19 cellular contexts compared by ENCODE assay signal in genomic region chr1:59768752-59769411, GRCh38. TPM values are rescaled to one million over a fixed set of nuclear protein-coding genes. Genes with fewer than 3 reads are reported as not detected.
DNase-seq lines count a peak whose midpoint lies in the region; ATAC-seq and FAIRE-seq lines count a peak whose summit lies in the region.
"Had no signal": no experiment of that assay in that cellular context is flagged by ENCODE, and none has a peak within 500 bp of the region (broad histone marks: within the 10 kb centered on the region; RNA-seq: fewer than 3 reads in every experiment).

No MANE protein-coding gene starts in this region.

- H3K4me1 ChIP-seq in BLaER1 = peaks cover 20% of the 10 kb centered on the region
- H3K4me1 ChIP-seq: gastroesophageal sphincter had no signal

- no peak overlapping the region for H3K27ac Mint-ChIP-seq in naive thymus-derived CD8-positive, alpha-beta T cell
- H3K27ac Mint-ChIP-seq: stimulated activated naive B cell treated with anti-CD40 and anti-IgM and Interleukin-4, amounts not matched to agents 10 μg/mL and 1 μg/mL and 100 μg/mL, for 72 hours had no signal

- POLR2A ChIA-PET in naive thymus-derived CD8-positive, alpha-beta T cell (lab: Charles Lee) = no interaction called here

- no peak overlapping the region for H3K4me3 ChIP-seq in BLaER1
- H3K4me3 ChIP-seq: gastroesophageal sphincter, PC-9 had no signal

- ATAC-seq in GM19324 (IDR thresholded peaks at IDR 0.05; ENCODE audit: low FRiP score, unreplicated experiment) = no peak
- ATAC-seq in naive thymus-derived CD8-positive, alpha-beta T cell = no peak
- ATAC-seq: gastroesophageal sphincter; stimulated activated naive B cell treated with anti-CD40 and anti-IgM and Interleukin-4, amounts not matched to agents 10 μg/mL and 1 μg/mL and 100 μg/mL, for 72 hours had no signal

- H3K4me3 Mint-ChIP-seq in naive thymus-derived CD8-positive, alpha-beta T cell = no peak overlapping the region
- H3K4me3 Mint-ChIP-seq: stimulated activated naive B cell treated with anti-CD40 and anti-IgM and Interleukin-4, amounts not matched to agents 10 μg/mL and 1 μg/mL and 100 μg/mL, for 72 hours had no signal

- no peaks in the 10 kb centered on the region for H3K36me3 Mint-ChIP-seq in naive thymus-derived CD8-positive, alpha-beta T cell

- H3K9me3 Mint-ChIP-seq in naive thymus-derived CD8-positive, alpha-beta T cell = no peaks in the 10 kb centered on the region
- H3K9me3 Mint-ChIP-seq: stimulated activated naive B cell treated with anti-CD40 and anti-IgM and Interleukin-4, amounts not matched to agents 10 μg/mL and 1 μg/mL and 100 μg/mL, for 72 hours had no signal

- H3K9me3 ChIP-seq in BLaER1 = no peaks in the 10 kb centered on the region
- H3K9me3 ChIP-seq: gastroesophageal sphincter had no signal

- FAIRE-seq in GM18507 (lab: Jason Lieb, UNC) (peak; percentile 5), islet of Langerhans (lab: Jason Lieb, UNC) (peak; percentile 99)
- FAIRE-seq: astrocyte had no signal

- no peaks in the 10 kb centered on the region for H4K20me1 ChIP-seq in BLaER1

- H3K27ac ChIP-seq in BLaER1 = no peak overlapping the region
- H3K27ac ChIP-seq: gastroesophageal sphincter, KMS-11, PC-9, VCaP had no signal

- H3K4me2 ChIP-seq in BLaER1 = peak overlapping the region; percentile 49
- H3K4me2 ChIP-seq: KMS-11, PC-9 had no signal

- H3K4me1 Mint-ChIP-seq in naive thymus-derived CD8-positive, alpha-beta T cell = no peaks in the 10 kb centered on the region
- H3K4me1 Mint-ChIP-seq: stimulated activated naive B cell treated with anti-CD40 and anti-IgM and Interleukin-4, amounts not matched to agents 10 μg/mL and 1 μg/mL and 100 μg/mL, for 72 hours had no signal

- DNase-seq in GM18507 (ENCODE audit: extremely low spot score, insufficient read length, low read depth) (no peak), NCI-H345 treated with DMSO at 0.1 percent for 48 hours (lab: John Stamatoyannopoulos, UW; ENCODE audit: unreplicated experiment) (peak; percentile 99), NCI-H524 (lab: John Stamatoyannopoulos, UW) (no peak), Kasumi-1 (lab: John Stamatoyannopoulos, UW) (no peak)
- DNase-seq in naive thymus-derived CD8-positive, alpha-beta T cell = no peak
- DNase-seq: activated CD8-positive, alpha-beta memory T cell treated with anti-CD3 and anti-CD28 coated beads for 24 hours; activated gamma-delta T cell; NCI-H1930; nucleus accumbens; PC-9; stimulated activated naive B cell treated with anti-CD40 and anti-IgM and Interleukin-4, amounts not matched to agents 10 μg/mL and 1 μg/mL and 100 μg/mL, for 72 hours had no signal

- H3K9ac ChIP-seq in BLaER1 = no peak overlapping the region
- H3K9ac ChIP-seq: KMS-11 had no signal

- H3K27me3 Mint-ChIP-seq in naive thymus-derived CD8-positive, alpha-beta T cell = peaks cover 0 to 2% (median 0%) of the 10 kb centered on the region in 5 donors
- H3K27me3 Mint-ChIP-seq: stimulated activated naive B cell treated with anti-CD40 and anti-IgM and Interleukin-4, amounts not matched to agents 10 μg/mL and 1 μg/mL and 100 μg/mL, for 72 hours had no signal

- no peaks in the 10 kb centered on the region for H3K36me3 ChIP-seq in BLaER1
- H3K36me3 ChIP-seq: gastroesophageal sphincter had no signal

- no peaks in the 10 kb centered on the region for H3K27me3 ChIP-seq in BLaER1
- H3K27me3 ChIP-seq: gastroesophageal sphincter had no signal

RNA-seq across cellular contexts. Expression of gene HOOK1, which starts 45.9 kb away (rescaled TPM):
- total RNA-seq in naive thymus-derived CD8-positive, alpha-beta T cell = 10 to 100 TPM; 20.8 to 25.2 TPM
- 10 to 100 TPM; 14.3 to 17.2 (median 14.9) TPM for polyA plus RNA-seq in naive thymus-derived CD8-positive, alpha-beta T cell
- total RNA-seq: mesenteric fat pad had no signal
